In the genomic region with DNA sequence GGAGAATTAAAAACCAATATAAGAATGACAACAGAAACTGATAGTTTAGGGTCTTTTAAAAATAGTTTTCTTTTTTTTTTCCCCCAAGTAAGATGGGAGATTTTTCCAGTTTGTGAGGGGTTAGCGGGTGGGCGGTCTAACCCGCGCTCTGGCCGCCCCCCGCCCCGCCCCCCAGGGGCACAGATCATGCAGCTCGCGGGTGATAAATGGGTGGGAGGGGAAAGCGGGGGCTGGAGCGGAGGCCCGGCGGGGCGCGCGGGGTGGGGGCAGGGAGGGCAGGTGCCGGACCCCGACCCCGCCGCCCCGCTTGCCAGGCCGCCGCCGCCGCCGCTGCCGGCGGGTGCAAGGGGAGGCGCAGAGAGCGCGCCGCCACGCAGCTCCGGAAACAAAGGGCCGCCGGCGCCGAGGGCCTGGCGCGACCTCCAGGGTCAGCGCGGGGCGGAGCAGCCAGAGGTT, we compare ENCODE assay signal across 8 cellular contexts.
A peak's percentile ranks its signal among the peaks of the same experiment; 100 is the strongest.
DNase-seq lines count a peak whose midpoint lies in the region; ATAC-seq and TF ChIP-seq lines count a peak whose summit lies in the region.

No MANE protein-coding gene starts in this region.

- intact Hi-C loops in activated B cell treated with CpG ODN at 0.5 μM for 24 hours (cut with micrococcal nuclease): loop anchor here (1.0 to 10.0 kb wide), 7 partner anchors 243 to 1942 kb away; partner anchors contain the start of genes FBXO31, HSBP1 and ZCCHC14

- POLR2A ChIA-PET in activated B cell treated with CpG ODN at 0.5 μM for 24 hours (lab: Charles Lee): interaction anchor here (0.7 to 5.0 kb wide), 7 partner anchors 14 to 356 kb away, joined by 3 to 88 read pairs (median 11); partner anchors contain the start of gene GSE1

- H3K4me1 ChIP-seq in thoracic aorta (ENCODE audit: control insufficient read depth in 1 of 2, low read depth in 2 of 2): peaks cover 13 to 31% of the 10 kb centered on the region in 2 donors

- H3K9me3 ChIP-seq in thoracic aorta: no peaks in the 10 kb centered on the region

- peak overlapping the region; percentile 65 for H3K27ac Mint-ChIP-seq in activated B cell treated with CpG ODN at 0.5 μM for 24 hours

- H3K27ac ChIP-seq in thoracic aorta: peak overlapping the region; percentile 79 to 94

- H3K4me1 Mint-ChIP-seq in activated T-cell treated with anti-CD3 and anti-CD28 coated beads, Interleukin-2, amount 50 U/mL, for 4 hours (ENCODE audit: low read depth): peaks cover 29% of the 10 kb centered on the region
- H3K4me1 Mint-ChIP-seq in activated B cell treated with CpG ODN at 0.5 μM for 24 hours: peaks cover 26% of the 10 kb centered on the region

- peak overlapping the region; percentile 71 for H3K4me3 Mint-ChIP-seq in activated T-cell treated with anti-CD3 and anti-CD28 coated beads, Interleukin-2, amount 50 U/mL, for 4 hours
- H3K4me3 Mint-ChIP-seq in activated B cell treated with CpG ODN at 0.5 μM for 24 hours: peak overlapping the region; percentile 83

- no peaks in the 10 kb centered on the region for H3K27me3 Mint-ChIP-seq in activated T-cell treated with anti-CD3 and anti-CD28 coated beads, Interleukin-2, amount 50 U/mL, for 4 hours (ENCODE audit: low read depth)
- no peaks in the 10 kb centered on the region for H3K27me3 Mint-ChIP-seq in activated B cell treated with CpG ODN at 0.5 μM for 24 hours

- H3K36me3 ChIP-seq in thoracic aorta: no peaks in the 10 kb centered on the region

- no peaks in the 10 kb centered on the region for H3K36me3 Mint-ChIP-seq in activated T-cell treated with anti-CD3 and anti-CD28 coated beads, Interleukin-2, amount 50 U/mL, for 4 hours (ENCODE audit: insufficient read depth)
- H3K36me3 Mint-ChIP-seq in activated B cell treated with CpG ODN at 0.5 μM for 24 hours (ENCODE audit: low read depth): peaks cover 16% of the 10 kb centered on the region

- no peaks in the 10 kb centered on the region for H3K9me3 Mint-ChIP-seq in activated T-cell treated with anti-CD3 and anti-CD28 coated beads, Interleukin-2, amount 50 U/mL, for 4 hours
- H3K9me3 Mint-ChIP-seq in activated B cell treated with CpG ODN at 0.5 μM for 24 hours: no peaks in the 10 kb centered on the region

- ATAC-seq in activated T-cell treated with anti-CD3 and anti-CD28 coated beads, Interleukin-2, amount 50 U/mL, for 4 hours: peak in 1 of 2 donors; percentile 1
- ATAC-seq in activated B cell treated with CpG ODN at 0.5 μM for 24 hours (ENCODE audit: low read depth) (no peak), thoracic aorta (ENCODE audit: insufficient number of reproducible peaks, low FRiP score, low read depth) (no peak), HG03175 (IDR thresholded peaks at IDR 0.05; ENCODE audit: unreplicated experiment) (no peak), GM21529 (IDR thresholded peaks at IDR 0.05; ENCODE audit: unreplicated experiment) (no peak)

- CTCF ChIA-PET in activated B cell treated with CpG ODN at 0.5 μM for 24 hours (lab: Charles Lee): interaction anchor here (0.7 to 3.0 kb wide), 11 partner anchors 11 to 133 kb away, joined by 3 to 22 read pairs (median 4); no protein-coding TSS in a partner anchor

- peak overlapping the region; percentile 92 for H3K4me3 ChIP-seq in thoracic aorta

- TF ChIP-seq CTCF in activated B cell treated with CpG ODN at 0.5 μM for 24 hours (IDR thresholded peaks at IDR 0.05) (no peak), thoracic aorta (IDR thresholded peaks at IDR 0.05) (no peak)

- no peak for DNase-seq in activated T-cell treated with anti-CD3 and anti-CD28 coated beads, Interleukin-2, amount 50 U/mL, for 4 hours
- no peak for DNase-seq in activated T-cell treated with anti-CD3 and anti-CD28 coated beads for 4 hours
- no peak for DNase-seq in activated B cell treated with CpG ODN at 0.5 μM for 24 hours
- peak; percentile 84 for DNase-seq in iPS-NIHi11 (ENCODE audit: low spot score)
- no peak for DNase-seq in thoracic aorta (ENCODE audit: low spot score)
- DNase-seq in NAMALWA (ENCODE audit: low spot score): no peak

- no peaks in the 10 kb centered on the region for H3K27me3 ChIP-seq in thoracic aorta (replicated peaks; ENCODE audit: insufficient read depth)
